Comparison of ENCODE assay signal across 17 cellular contexts in the genomic region with DNA sequence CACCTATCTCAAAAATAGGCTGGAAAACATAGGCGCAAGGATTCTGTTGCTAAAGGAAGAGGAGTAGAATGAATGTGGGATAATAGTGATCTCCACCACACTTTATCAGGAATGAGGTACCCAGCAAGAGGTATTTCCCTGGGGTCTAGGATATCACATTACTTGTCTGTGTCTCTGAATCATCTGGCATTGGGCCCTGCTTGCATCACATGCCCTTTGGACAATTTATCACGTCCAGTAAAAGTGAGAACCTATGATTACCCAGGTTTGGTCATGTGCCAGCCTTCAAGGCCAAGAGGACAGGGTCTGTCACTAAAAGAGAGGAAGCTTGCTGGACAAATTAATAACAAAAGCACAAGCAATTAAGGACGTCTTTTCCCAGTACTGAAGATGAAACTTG. TPM values are rescaled to one million over a fixed set of nuclear protein-coding genes. Genes with fewer than 3 reads are reported as not detected.
DNase-seq lines count a peak whose midpoint lies in the region; ATAC-seq, FAIRE-seq and TF ChIP-seq lines count a peak whose summit lies in the region.
"Had no signal": no experiment of that assay in that cellular context is flagged by ENCODE, and none has a peak within 500 bp of the region (broad histone marks: within the 10 kb centered on the region; RNA-seq: fewer than 3 reads in every experiment).

No MANE protein-coding gene starts in this region.

- CTCF ChIA-PET in A549 (lab: Yijun Ruan, JAX) = interaction anchor here (0.7 to 1.1 kb wide), 2 partner anchors 11 to 744 kb away, joined by 3 read pairs; partner anchors contain the start of gene TRAPPC8

- no peak for TF ChIP-seq RAD21 in A549 (conservative IDR thresholded peaks at IDR 0.05 in 1 of 2, IDR thresholded peaks at IDR 0.05 in 1 of 2)

- H3K9me3 ChIP-seq in A549 = no peaks in the 10 kb centered on the region

- H3K4me3 ChIP-seq in A549 (no peak overlapping the region), foreskin fibroblast (ENCODE audit: low read depth in 1 of 2, low read length in 2 of 2) (no peak overlapping the region)

- peaks cover 0 to 2% (median 0%) of the 10 kb centered on the region in 4 donors for H3K4me1 Mint-ChIP-seq in naive thymus-derived CD8-positive, alpha-beta T cell
- no peaks in the 10 kb centered on the region for H3K4me1 Mint-ChIP-seq in activated T-helper 1 cell treated with anti-CD3 and anti-CD28 coated beads, Interleukin-12 subunit alpha, Interleukin-12 subunit beta, Interleukin-2, Interleukin-4 antibody, amounts not matched to agents 30 ng/mL and 10 ng/mL and 1 ng/mL, durations not matched to agents 14 hours and 24 hours and 36 hours (ENCODE audit: low read depth)
- H3K4me1 Mint-ChIP-seq: immature natural killer cell; stimulated activated memory B cell treated with anti-CD40 and anti-IgM and Interleukin-4, amounts not matched to agents 10 μg/mL and 1 μg/mL and 100 μg/mL, for 72 hours had no signal

- no peak for TF ChIP-seq EP300 in A549 (IDR thresholded peaks at IDR 0.05)

- H3K27ac Mint-ChIP-seq in naive thymus-derived CD8-positive, alpha-beta T cell = no peak overlapping the region
- H3K27ac Mint-ChIP-seq in activated T-helper 1 cell treated with anti-CD3 and anti-CD28 coated beads, Interleukin-12 subunit alpha, Interleukin-12 subunit beta, Interleukin-2, Interleukin-4 antibody, amounts not matched to agents 30 ng/mL and 10 ng/mL and 1 ng/mL, durations not matched to agents 14 hours and 24 hours and 36 hours = no peak overlapping the region
- H3K27ac Mint-ChIP-seq: dendritic cell treated with granulocyte-macrophage colony-stimulating factor and Interleukin-4, amounts not matched to agents 40 ng/mL and 50 ng/mL, for 4 days; stimulated activated memory B cell treated with anti-CD40 and anti-IgM and Interleukin-4, amounts not matched to agents 10 μg/mL and 1 μg/mL and 100 μg/mL, for 72 hours had no signal

- peaks cover 6% of the 10 kb centered on the region; the same call in 2 of the 3 replicates for H3K4me1 ChIP-seq in A549

- intact Hi-C loops in activated T-helper 1 cell treated with anti-CD3 and anti-CD28 coated beads, Interleukin-12 subunit alpha, Interleukin-12 subunit beta, Interleukin-2, Interleukin-4 antibody, amounts not matched to agents 30 ng/mL and 10 ng/mL and 1 ng/mL, durations not matched to agents 14 hours and 24 hours and 36 hours (cut with micrococcal nuclease) = no loop called here

- H3K27ac ChIP-seq in A549 = no peak overlapping the region

- H3K4me3 Mint-ChIP-seq in naive thymus-derived CD8-positive, alpha-beta T cell = no peak overlapping the region
- no peak overlapping the region for H3K4me3 Mint-ChIP-seq in activated T-helper 1 cell treated with anti-CD3 and anti-CD28 coated beads, Interleukin-12 subunit alpha, Interleukin-12 subunit beta, Interleukin-2, Interleukin-4 antibody, amounts not matched to agents 30 ng/mL and 10 ng/mL and 1 ng/mL, durations not matched to agents 14 hours and 24 hours and 36 hours
- H3K4me3 Mint-ChIP-seq: dendritic cell treated with granulocyte-macrophage colony-stimulating factor and Interleukin-4, amounts not matched to agents 40 ng/mL and 50 ng/mL, for 4 days; immature natural killer cell; stimulated activated memory B cell treated with anti-CD40 and anti-IgM and Interleukin-4, amounts not matched to agents 10 μg/mL and 1 μg/mL and 100 μg/mL, for 72 hours had no signal

- POLR2A ChIA-PET in A549 (lab: Yijun Ruan, JAX) = interaction anchor here (1.7 kb wide), 1 partner anchor 11 kb away, joined by 8 read pairs; the partner anchor contains the start of gene TRAPPC8
- POLR2A ChIA-PET in naive thymus-derived CD8-positive, alpha-beta T cell (lab: Charles Lee) = interaction anchor here (1.6 kb wide), 1 partner anchor 11 kb away, joined by 5 read pairs; the partner anchor contains the start of gene TRAPPC8

- peak in 1 of 2 experiments; percentile 42 for DNase-seq in A549 (ENCODE audit: low read depth in 1 of 2, low spot score in 1 of 2)
- peak; percentile 3 for DNase-seq in HT-29 (ENCODE audit: low spot score)
- peak; percentile 23 for DNase-seq in SW480 (ENCODE audit: low spot score)
- peak; percentile 9 to 35 for DNase-seq in foreskin fibroblast
- no peak for DNase-seq in DMS79 (lab: John Stamatoyannopoulos, UW)
- no peak for DNase-seq in naive thymus-derived CD8-positive, alpha-beta T cell
- DNase-seq in activated T-helper 1 cell treated with anti-CD3 and anti-CD28 coated beads, Interleukin-12 subunit alpha, Interleukin-12 subunit beta, Interleukin-2, Interleukin-4 antibody, amounts not matched to agents 30 ng/mL and 10 ng/mL and 1 ng/mL, durations not matched to agents 14 hours and 24 hours and 36 hours (ENCODE audit: low spot score) = no peak
- DNase-seq: activated CD8-positive, alpha-beta memory T cell treated with anti-CD3 and anti-CD28 coated beads, Interleukin-2, amount 50 U/mL, for 48 hours; DMS79 treated with DMSO at 0.1 percent for 48 hours; foreskin melanocyte; immature natural killer cell; NCI-H1694; NK-92 treated with Interleukin-12 subunit alpha and Interleukin-12 subunit beta, amount 100 ng/mL, for 24 hours; stimulated activated CD4-positive, alpha-beta T cell treated with anti-CD3 and anti-CD28 coated beads, Interleukin-4, amount 100 ng/mL, for 24 hours had no signal

- no peaks in the 10 kb centered on the region for H3K36me3 Mint-ChIP-seq in naive thymus-derived CD8-positive, alpha-beta T cell
- H3K36me3 Mint-ChIP-seq in activated T-helper 1 cell treated with anti-CD3 and anti-CD28 coated beads, Interleukin-12 subunit alpha, Interleukin-12 subunit beta, Interleukin-2, Interleukin-4 antibody, amounts not matched to agents 30 ng/mL and 10 ng/mL and 1 ng/mL, durations not matched to agents 14 hours and 24 hours and 36 hours (ENCODE audit: low read depth) = no peaks in the 10 kb centered on the region
- H3K36me3 Mint-ChIP-seq: immature natural killer cell; stimulated activated memory B cell treated with anti-CD40 and anti-IgM and Interleukin-4, amounts not matched to agents 10 μg/mL and 1 μg/mL and 100 μg/mL, for 72 hours had no signal

- peak overlapping the region; percentile 30; the same call in 1 of the 3 replicates for H3K4me2 ChIP-seq in A549

- TF ChIP-seq POLR2A in A549 (IDR thresholded peaks at IDR 0.05; ENCODE audit: low read length) (no peak), GM18505 (IDR thresholded peaks at IDR 0.05; ENCODE audit: borderline replicate concordance, extremely low read depth, insufficient read depth, insufficient read length) (no peak)

- H3K9me3 Mint-ChIP-seq in naive thymus-derived CD8-positive, alpha-beta T cell = peaks cover 0 to 2% (median 0%) of the 10 kb centered on the region in 9 donors
- H3K9me3 Mint-ChIP-seq in activated T-helper 1 cell treated with anti-CD3 and anti-CD28 coated beads, Interleukin-12 subunit alpha, Interleukin-12 subunit beta, Interleukin-2, Interleukin-4 antibody, amounts not matched to agents 30 ng/mL and 10 ng/mL and 1 ng/mL, durations not matched to agents 14 hours and 24 hours and 36 hours = no peaks in the 10 kb centered on the region
- H3K9me3 Mint-ChIP-seq: dendritic cell treated with granulocyte-macrophage colony-stimulating factor and Interleukin-4, amounts not matched to agents 40 ng/mL and 50 ng/mL, for 4 days; immature natural killer cell; stimulated activated memory B cell treated with anti-CD40 and anti-IgM and Interleukin-4, amounts not matched to agents 10 μg/mL and 1 μg/mL and 100 μg/mL, for 72 hours had no signal

- 35% methylated on average over 3 of the region's 3 CpGs for WGBS in A549 (ENCODE audit: missing lambda C conversion rate)

- no peak for FAIRE-seq in A549 (lab: Jason Lieb, UNC)

- ATAC-seq in A549 (peak in 1 of 2 experiments; percentile 25; a peak in 2 of 6 replicates), GM18505 (IDR thresholded peaks at IDR 0.05; ENCODE audit: unreplicated experiment) (no peak)
- no peak for ATAC-seq in naive thymus-derived CD8-positive, alpha-beta T cell
- ATAC-seq: stimulated activated memory B cell treated with anti-CD40 and anti-IgM and Interleukin-4, amounts not matched to agents 10 μg/mL and 1 μg/mL and 100 μg/mL, for 72 hours had no signal

- TF ChIP-seq CTCF in A549 (IDR thresholded peaks at IDR 0.05) (no peak), foreskin fibroblast (IDR thresholded peaks at IDR 0.05; ENCODE audit: low read depth, low read length) (no peak)

- peaks cover 0 to 4% (median 0%) of the 10 kb centered on the region in 5 donors for H3K27me3 Mint-ChIP-seq in naive thymus-derived CD8-positive, alpha-beta T cell
- H3K27me3 Mint-ChIP-seq in activated T-helper 1 cell treated with anti-CD3 and anti-CD28 coated beads, Interleukin-12 subunit alpha, Interleukin-12 subunit beta, Interleukin-2, Interleukin-4 antibody, amounts not matched to agents 30 ng/mL and 10 ng/mL and 1 ng/mL, durations not matched to agents 14 hours and 24 hours and 36 hours (ENCODE audit: insufficient read depth) = peaks cover 4% of the 10 kb centered on the region
- H3K27me3 Mint-ChIP-seq: dendritic cell treated with granulocyte-macrophage colony-stimulating factor and Interleukin-4, amounts not matched to agents 40 ng/mL and 50 ng/mL, for 4 days; stimulated activated memory B cell treated with anti-CD40 and anti-IgM and Interleukin-4, amounts not matched to agents 10 μg/mL and 1 μg/mL and 100 μg/mL, for 72 hours had no signal

TF ChIP-seq in A549, 52 proteins besides CTCF, POLR2A, EP300 and RAD21:
- TF ChIP-seq FOSL2 (IDR thresholded peaks at IDR 0.05) (no peak), FOSL2 (CRISPR knock-in tag; IDR thresholded peaks at IDR 0.05) (0 out of 2 replicates have a peak, but pooled peaks have one; percentile 6), USF2 (IDR thresholded peaks at IDR 0.05) (peak; percentile 42), ZC3H11A (IDR thresholded peaks at IDR 0.05) (no peak)

RNA-seq across cellular contexts. Expression of gene TRAPPC8, which starts 11.4 kb away (rescaled TPM):
- polyA plus RNA-seq in A549 (2011; rRNA removed) = 41.8 and 58.8 TPM in 2 replicates
- 8.9 and 10.4 TPM in 2 replicates for polyA plus RNA-seq in A549 (2012; cell fraction: cytosol; rRNA removed)
- polyA plus RNA-seq in A549 (2012; cell fraction: nucleus; rRNA removed) = 9.2 and 15.3 TPM in 2 replicates
- polyA plus RNA-seq in A549 (2017; fragmentation: RNase III; extraction: RNeasy Plus Mini Kit Qiagen cat#74134 plus additional on column Dnase treatment) = 12.0 to 12.4 TPM (median 12.2 TPM) in 3 replicates
- 41.0 and 45.4 TPM in 2 replicates for polyA minus RNA-seq in A549 (2011; rRNA and poly(A)+ RNA removed)
- 27.7 and 28.0 TPM in 2 replicates for total RNA-seq in HT-29 (2014; rRNA removed; shearing (Covaris generic))
- total RNA-seq in naive thymus-derived CD8-positive, alpha-beta T cell = 10 to 100 TPM; 60.2 to 62.7 TPM
- polyA plus RNA-seq in naive thymus-derived CD8-positive, alpha-beta T cell = 10 to 100 TPM; 13.2 to 18.6 (median 14.0) TPM
- 36.7 and 41.6 TPM in 2 replicates for total RNA-seq in activated T-helper 1 cell treated with anti-CD3 and anti-CD28 coated beads, Interleukin-12 subunit alpha, Interleukin-12 subunit beta, Interleukin-2, Interleukin-4 antibody, amounts not matched to agents 30 ng/mL and 10 ng/mL and 1 ng/mL, durations not matched to agents 14 hours and 24 hours and 36 hours

Comparison
In these comparisons a context has a peak if more than half of its experiments do, and no peak if none do; other contexts are left out.
1. DNase-seq: peak in HT-29 (single experiment), SW480 (single experiment) and foreskin fibroblast (2 of 2); none in DMS79 (single experiment), naive thymus-derived CD8-positive, alpha-beta T cell (0 of 10) and activated T-helper 1 cell treated with anti-CD3 and anti-CD28 coated beads, Interleukin-12 subunit alpha, Interleukin-12 subunit beta, Interleukin-2, Interleukin-4 antibody, amounts not matched to agents 30 ng/mL and 10 ng/mL and 1 ng/mL, durations not matched to agents 14 hours and 24 hours and 36 hours (single experiment).